Comparison of ENCODE assay signal across 18 cellular contexts in the genomic region with DNA sequence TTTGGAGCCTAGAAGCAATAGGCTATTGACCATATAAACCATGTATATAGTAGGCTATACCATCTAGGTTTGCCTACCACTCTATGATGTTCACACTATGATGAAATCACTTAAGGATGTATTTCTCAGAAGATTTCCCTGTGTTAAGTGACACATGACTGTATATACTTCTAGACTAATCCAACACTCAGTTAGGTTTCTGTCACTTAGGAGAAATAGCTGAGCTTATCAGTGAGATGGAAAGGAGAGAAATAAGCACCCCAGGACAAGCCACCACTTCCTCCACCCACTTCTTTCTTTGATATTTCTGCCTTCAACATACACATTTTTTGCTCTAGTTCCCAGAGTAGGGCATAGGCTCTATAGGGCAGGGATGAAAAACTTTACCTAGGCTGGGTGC. TPM values are rescaled to one million over a fixed set of nuclear protein-coding genes. Genes with fewer than 3 reads are reported as not detected.
"Had no signal": no experiment of that assay in that cellular context is flagged by ENCODE, and none has a peak within 500 bp of the region (broad histone marks: within the 10 kb centered on the region; RNA-seq: fewer than 3 reads in every experiment).

No MANE protein-coding gene starts in this region.

- DNase-seq: activated CD4-positive, alpha-beta T cell treated with anti-CD3 and anti-CD28 coated beads for 4 hours; activated CD8-positive, alpha-beta memory T cell treated with anti-CD3 and anti-CD28 coated beads, Interleukin-2, amount 10 ng/mL, durations not matched to agents 7 days and 5 days; activated naive CD8-positive, alpha-beta T cell treated with anti-CD3 and anti-CD28 coated beads, Interleukin-2, amount 10 ng/mL, durations not matched to agents 7 days and 5 days; aorta; endodermal cell; erythroblast; kidney; left ventricle myocardium superior; mesendoderm; nephron progenitor cell; stimulated activated CD4-positive, alpha-beta T cell treated with anti-CD3 and anti-CD28 coated beads, Interleukin-2, amount 100 ng/mL, for 48 hours; stimulated activated CD8-positive, alpha-beta memory T cell treated with anti-CD3 and anti-CD28 coated beads, Interleukin-4, amount 100 ng/mL, for 48 hours; tibial artery; uterus; WERI-Rb-1 had no signal

- H3K27me3 Mint-ChIP-seq: activated CD8-positive, alpha-beta memory T cell treated with anti-CD3 and anti-CD28 coated beads, Interleukin-2, amount 10 ng/mL, durations not matched to agents 7 days and 5 days; activated naive CD8-positive, alpha-beta T cell treated with anti-CD3 and anti-CD28 coated beads, Interleukin-2, amount 10 ng/mL, durations not matched to agents 7 days and 5 days had no signal

- ATAC-seq: activated CD8-positive, alpha-beta memory T cell treated with anti-CD3 and anti-CD28 coated beads, Interleukin-2, amount 10 ng/mL, durations not matched to agents 7 days and 5 days; left ventricle myocardium superior had no signal

- H3K4me1 ChIP-seq: breast epithelium, tibial artery, uterus had no signal

- H3K9me3 ChIP-seq: breast epithelium, tibial artery, uterus had no signal

- H3K4me3 ChIP-seq: breast epithelium, hepatocyte, tibial artery, uterus had no signal

- H3K27ac ChIP-seq: breast epithelium, hepatocyte, tibial artery, uterus, WERI-Rb-1 had no signal

- H3K27me3 ChIP-seq: breast epithelium, hepatocyte, tibial artery, uterus had no signal

- H3K36me3 ChIP-seq: breast epithelium, tibial artery, uterus had no signal

- H3K4me3 Mint-ChIP-seq: activated CD8-positive, alpha-beta memory T cell treated with anti-CD3 and anti-CD28 coated beads, Interleukin-2, amount 10 ng/mL, durations not matched to agents 7 days and 5 days; activated naive CD8-positive, alpha-beta T cell treated with anti-CD3 and anti-CD28 coated beads, Interleukin-2, amount 10 ng/mL, durations not matched to agents 7 days and 5 days; endodermal cell; nephron progenitor cell; T-helper 2 cell treated with Interferon-gamma antibody and Interleukin-4, amounts not matched to agents 5 μg/mL and 100 μg/mL, for 36 hours had no signal

- H3K27ac Mint-ChIP-seq: activated CD8-positive, alpha-beta memory T cell treated with anti-CD3 and anti-CD28 coated beads, Interleukin-2, amount 10 ng/mL, durations not matched to agents 7 days and 5 days; activated naive CD8-positive, alpha-beta T cell treated with anti-CD3 and anti-CD28 coated beads, Interleukin-2, amount 10 ng/mL, durations not matched to agents 7 days and 5 days; endodermal cell; nephron progenitor cell had no signal

- H3K9me3 Mint-ChIP-seq: activated naive CD8-positive, alpha-beta T cell treated with anti-CD3 and anti-CD28 coated beads, Interleukin-2, amount 10 ng/mL, durations not matched to agents 7 days and 5 days; endodermal cell; nephron progenitor cell; T-helper 2 cell treated with Interferon-gamma antibody and Interleukin-4, amounts not matched to agents 5 μg/mL and 100 μg/mL, for 36 hours had no signal

RNA-seq across cellular contexts. Expression of a gene that starts 7.9 kb away (rescaled TPM):
- polyA plus RNA-seq: aorta had no signal
